17 cellular contexts compared by ENCODE assay signal in the genomic region with DNA sequence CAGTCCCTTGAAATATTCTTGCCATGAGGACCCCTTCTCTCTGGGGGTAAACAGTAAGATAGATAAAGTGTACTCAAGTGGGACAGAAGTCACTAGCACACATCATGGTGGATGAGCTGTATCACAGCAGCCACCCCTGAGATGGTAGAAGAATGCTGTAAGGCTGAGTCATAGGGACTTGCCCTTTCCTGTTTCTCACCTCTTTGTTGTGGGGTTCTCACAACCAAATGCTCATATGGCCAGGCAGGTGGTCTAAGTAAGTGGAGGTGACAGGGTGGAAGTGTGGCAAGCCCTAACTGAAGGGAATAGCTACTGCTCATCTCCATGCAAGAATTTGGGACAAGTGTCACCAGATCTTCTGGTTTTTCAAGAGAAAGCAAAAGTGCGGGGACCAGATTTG.
A peak's percentile ranks its signal among the peaks of the same experiment; 100 is the strongest.
DNase-seq lines count a peak whose midpoint lies in the region; ATAC-seq, FAIRE-seq and TF ChIP-seq lines count a peak whose summit lies in the region.
"Had no signal": no experiment of that assay in that cellular context is flagged by ENCODE, and none has a peak within 500 bp of the region (broad histone marks: within the 10 kb centered on the region; RNA-seq: fewer than 3 reads in every experiment).

No MANE protein-coding gene starts in this region.

- TF ChIP-seq POLR2A in GM12878 (IDR thresholded peaks at IDR 0.05; ENCODE audit: low read depth, low read length): no peak

- H3K36me3 ChIP-seq in GM12878 (ENCODE audit: control insufficient read depth in 2 of 2, insufficient read depth in 2 of 2, low read length in 1 of 2) (no peaks in the 10 kb centered on the region), mesendoderm (ENCODE audit: control insufficient read depth, insufficient read depth, low read length) (no peaks in the 10 kb centered on the region)
- H3K36me3 ChIP-seq: colonic mucosa had no signal

- TF ChIP-seq CTCF in GM12865 (IDR thresholded peaks at IDR 0.05; ENCODE audit: insufficient read depth, low read depth, low read length, missing control alignments) (no peak), GM12878 (IDR thresholded peaks at IDR 0.05 in 2 of 3, conservative IDR thresholded peaks at IDR 0.05 in 1 of 3; ENCODE audit: control insufficient read depth in 2 of 3, extremely low read depth in 1 of 3, insufficient read depth in 1 of 3, low read depth in 3 of 3, low read length in 3 of 3) (no peak)

- WGBS in GM12878 (ENCODE audit: insufficient coverage, insufficient replicate concordance, low lambda C conversion rate, missing lambda C conversion rate): 86% methylated on average over 1 of the region's 1 CpG
- no CpG with 5 or more reads among the region's 1 CpG for WGBS in mesendoderm (ENCODE audit: extremely low coverage, insufficient coverage, low lambda C conversion rate)

- H2BK120ac ChIP-seq in mesendoderm (ENCODE audit: low read depth, low read length): no peak overlapping the region

- peak; percentile 21 for DNase-seq in GM12865 (ENCODE audit: low read depth)
- DNase-seq in GM12878 (ENCODE audit: low read depth, low spot score): peak; percentile 1
- peak; percentile 67 for DNase-seq in mesendoderm
- DNase-seq in GF-D8 (lab: John Stamatoyannopoulos, UW): no peak
- DNase-seq: activated effector memory CD4-positive, alpha-beta T cell treated with anti-CD3 and anti-CD28 coated beads, Interleukin-2, amount 50 U/mL, for 16 hours; AML-193; Caco-2; colonic mucosa; erythroblast; immature natural killer cell; NCI-H1105 treated with DMSO at 0.1 percent for 48 hours; retina had no signal

- H3K9me3 ChIP-seq in GM12878 (replicated peaks; ENCODE audit: control insufficient read depth, insufficient read depth, low read length): no peaks in the 10 kb centered on the region
- H3K9me3 ChIP-seq: Caco-2, colonic mucosa had no signal

- H3K4ac ChIP-seq in mesendoderm (ENCODE audit: low read depth, low read length): no peak overlapping the region

- no peak for FAIRE-seq in GM12878 (lab: Jason Lieb, UNC)
- FAIRE-seq: astrocyte had no signal

- POLR2A ChIA-PET in GM12878 (lab: Charles Lee): interaction anchor here (0.6 kb wide), 1 partner anchor 684 kb away, joined by 3 read pairs; no protein-coding TSS in a partner anchor

- H3K79me1 ChIP-seq in mesendoderm (ENCODE audit: low read length): no peaks in the 10 kb centered on the region

- H3K27ac ChIP-seq in GM12878 (ENCODE audit: control insufficient read depth, insufficient read depth): no peak overlapping the region
- H3K27ac ChIP-seq in mesendoderm (ENCODE audit: low read depth, low read length): no peak overlapping the region
- H3K27ac ChIP-seq: colonic mucosa, VCaP had no signal

- no peak for TF ChIP-seq EP300 in GM12878 (IDR thresholded peaks at IDR 0.05; ENCODE audit: borderline replicate concordance in 1 of 2, control insufficient read depth in 1 of 2, low read depth in 2 of 2, low read length in 2 of 2)

- H3K18ac ChIP-seq in mesendoderm (ENCODE audit: low read length): no peak overlapping the region

- RAD21 ChIA-PET in GM12878 (lab: Charles Lee; ENCODE audit: unreplicated experiment): no interaction called here

- ATAC-seq in HG02610 (IDR thresholded peaks at IDR 0.05; ENCODE audit: unreplicated experiment) (peak; percentile 95), GM12878 (peak; percentile 65), GM19035 (IDR thresholded peaks at IDR 0.05; ENCODE audit: unreplicated experiment) (no peak), GM19324 (IDR thresholded peaks at IDR 0.05; ENCODE audit: low FRiP score, unreplicated experiment) (no peak)

- no peak overlapping the region for H2BK5ac ChIP-seq in mesendoderm (ENCODE audit: low read length)

- H2AK5ac ChIP-seq in mesendoderm (ENCODE audit: low read length): no peak overlapping the region

- H2AFZ ChIP-seq in GM12878 (ENCODE audit: control insufficient read depth, low read depth, low read length): no peak overlapping the region

- no TSS peak for BruUV-seq in GM12878 (replicated peaks; lab: Mats Ljungman, UMichigan)

- CTCF ChIA-PET in GM12878 (lab: Yijun Ruan, JAX): no interaction called here

- no peak overlapping the region for H3K9ac ChIP-seq in GM12878 (ENCODE audit: control insufficient read depth, insufficient read depth, low read length)
- no peak overlapping the region for H3K9ac ChIP-seq in mesendoderm (ENCODE audit: low read length)

- H4K5ac ChIP-seq in mesendoderm (ENCODE audit: low read length): no peak overlapping the region

- no peaks in the 10 kb centered on the region for H3K27me3 ChIP-seq in GM12878 (replicated peaks in 1 of 2; ENCODE audit: control insufficient read depth in 2 of 2, insufficient read depth in 2 of 2, low read length in 1 of 2)
- no peaks in the 10 kb centered on the region for H3K27me3 ChIP-seq in mesendoderm (ENCODE audit: insufficient read depth, low read length, poor library complexity)
- H3K27me3 ChIP-seq: colonic mucosa had no signal

- H3K56ac ChIP-seq in mesendoderm (ENCODE audit: low read length): no peak overlapping the region

- H3K23ac ChIP-seq in mesendoderm (ENCODE audit: low read length): peak overlapping the region; percentile 11

- in situ Hi-C loops in GM12878 (cut with MboI): no loop called here

- H3K4me3 ChIP-seq in GM12865 (ENCODE audit: low read depth, low read length) (no peak overlapping the region), GM12878 (no peak overlapping the region), mesendoderm (ENCODE audit: low read length) (no peak overlapping the region)
- H3K4me3 ChIP-seq: colonic mucosa had no signal

- H3K79me2 ChIP-seq in GM12878 (ENCODE audit: control insufficient read depth, insufficient read depth, low read length) (no peaks in the 10 kb centered on the region), mesendoderm (ENCODE audit: control insufficient read depth, insufficient read depth, low read length) (no peaks in the 10 kb centered on the region)

- intact Hi-C loops in GM12878 (cut with micrococcal nuclease; ENCODE audit: unreplicated experiment): no loop called here

- no peak overlapping the region for H2BK15ac ChIP-seq in mesendoderm (replicated peaks; ENCODE audit: low read depth)

- SMC1A ChIA-PET in GM12878 (lab: Charles Lee; ENCODE audit: uncharacterized antibody, unreplicated experiment): no interaction called here

- H3K4me1 ChIP-seq in GM12878 (ENCODE audit: control insufficient read depth, insufficient read depth, low read length) (no peaks in the 10 kb centered on the region), mesendoderm (ENCODE audit: control insufficient read depth, low read depth, low read length) (peaks cover 6% of the 10 kb centered on the region)
- H3K4me1 ChIP-seq: Caco-2, colonic mucosa had no signal

- no peaks in the 10 kb centered on the region for H4K20me1 ChIP-seq in GM12878 (ENCODE audit: control insufficient read depth, insufficient read depth)

- H4K8ac ChIP-seq in mesendoderm (ENCODE audit: low read depth, low read length): no peak overlapping the region

- no peak for TF ChIP-seq RAD21 in GM12878 (IDR thresholded peaks at IDR 0.05; ENCODE audit: insufficient read depth, low read depth, low read length)

- H3K4me2 ChIP-seq in GM12878 (ENCODE audit: control insufficient read depth, insufficient read depth) (no peak overlapping the region), mesendoderm (ENCODE audit: low read length) (no peak overlapping the region)

TF ChIP-seq in GM12878, 131 proteins besides CTCF, POLR2A, EP300 and RAD21 (continues in another document):
- no peak for TF ChIP-seq SMC3 (IDR thresholded peaks at IDR 0.05; ENCODE audit: borderline replicate concordance, low read length)
- TF ChIP-seq, protein P1, sequence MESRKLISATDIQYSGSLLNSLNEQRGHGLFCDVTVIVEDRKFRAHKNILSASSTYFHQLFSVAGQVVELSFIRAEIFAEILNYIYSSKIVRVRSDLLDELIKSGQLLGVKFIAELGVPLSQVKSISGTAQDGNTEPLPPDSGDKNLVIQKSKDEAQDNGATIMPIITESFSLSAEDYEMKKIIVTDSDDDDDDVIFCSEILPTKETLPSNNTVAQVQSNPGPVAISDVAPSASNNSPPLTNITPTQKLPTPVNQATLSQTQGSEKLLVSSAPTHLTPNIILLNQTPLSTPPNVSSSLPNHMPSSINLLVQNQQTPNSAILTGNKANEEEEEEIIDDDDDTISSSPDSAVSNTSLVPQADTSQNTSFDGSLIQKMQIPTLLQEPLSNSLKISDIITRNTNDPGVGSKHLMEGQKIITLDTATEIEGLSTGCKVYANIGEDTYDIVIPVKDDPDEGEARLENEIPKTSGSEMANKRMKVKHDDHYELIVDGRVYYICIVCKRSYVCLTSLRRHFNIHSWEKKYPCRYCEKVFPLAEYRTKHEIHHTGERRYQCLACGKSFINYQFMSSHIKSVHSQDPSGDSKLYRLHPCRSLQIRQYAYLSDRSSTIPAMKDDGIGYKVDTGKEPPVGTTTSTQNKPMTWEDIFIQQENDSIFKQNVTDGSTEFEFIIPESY (IDR thresholded peaks at IDR 0.05): no peak
- TF ChIP-seq RFX5 (IDR thresholded peaks at IDR 0.05; ENCODE audit: low read depth, low read length): no peak
- no peak for TF ChIP-seq FOS (IDR thresholded peaks at IDR 0.05; ENCODE audit: borderline replicate concordance, extremely low read depth, insufficient read length)
- no peak for TF ChIP-seq EZH2 (IDR thresholded peaks at IDR 0.05; ENCODE audit: borderline replicate concordance, control insufficient read depth, low read depth, low read length)
- no peak for TF ChIP-seq MEF2B (IDR thresholded peaks at IDR 0.05; ENCODE audit: partially characterized antibody, poor library complexity, severe bottlenecking)
- TF ChIP-seq RCOR1 (conservative IDR thresholded peaks at IDR 0.05; ENCODE audit: low read depth, low read length): no peak
- TF ChIP-seq STAT3 (IDR thresholded peaks at IDR 0.05; ENCODE audit: low read depth, low read length): no peak
- no peak for TF ChIP-seq POLR2AphosphoS5 (IDR thresholded peaks at IDR 0.05; ENCODE audit: low read length)
- TF ChIP-seq MYB (IDR thresholded peaks at IDR 0.05; ENCODE audit: borderline replicate concordance, low read depth, low read length): no peak
- no peak for TF ChIP-seq WRNIP1 (IDR thresholded peaks at IDR 0.05; ENCODE audit: borderline replicate concordance, low read depth, low read length)

Comparison
In these comparisons a context has a peak if more than half of its experiments do, and no peak if none do; other contexts are left out.
1. ATAC-seq: peak in HG02610 (single experiment) and GM12878 (single experiment); none in GM19035 (single experiment) and GM19324 (single experiment).